Comparison of ENCODE assay signal across 4 cellular contexts in genomic region chr4:565614-566013, GRCh38. TPM values are rescaled to one million over a fixed set of nuclear protein-coding genes. Genes with fewer than 3 reads are reported as not detected.
"Had no signal": no experiment of that assay in that cellular context is flagged by ENCODE, and none has a peak within 500 bp of the region (broad histone marks: within the 10 kb centered on the region; RNA-seq: fewer than 3 reads in every experiment).

No MANE protein-coding gene starts in this region.

RNA-seq across cellular contexts. Expression of gene TMEM271, which starts 10.5 kb away (rescaled TPM):
- total RNA-seq: LHCN-M2, M059J, MCF 10A, NCI-H460 had no signal

RNA-seq across cellular contexts. Expression of gene PDE6B, which starts 59.8 kb away (rescaled TPM):
- total RNA-seq: M059J, MCF 10A, NCI-H460 had no signal
